Comparison of ENCODE assay signal across 8 cellular contexts in the genomic region with DNA sequence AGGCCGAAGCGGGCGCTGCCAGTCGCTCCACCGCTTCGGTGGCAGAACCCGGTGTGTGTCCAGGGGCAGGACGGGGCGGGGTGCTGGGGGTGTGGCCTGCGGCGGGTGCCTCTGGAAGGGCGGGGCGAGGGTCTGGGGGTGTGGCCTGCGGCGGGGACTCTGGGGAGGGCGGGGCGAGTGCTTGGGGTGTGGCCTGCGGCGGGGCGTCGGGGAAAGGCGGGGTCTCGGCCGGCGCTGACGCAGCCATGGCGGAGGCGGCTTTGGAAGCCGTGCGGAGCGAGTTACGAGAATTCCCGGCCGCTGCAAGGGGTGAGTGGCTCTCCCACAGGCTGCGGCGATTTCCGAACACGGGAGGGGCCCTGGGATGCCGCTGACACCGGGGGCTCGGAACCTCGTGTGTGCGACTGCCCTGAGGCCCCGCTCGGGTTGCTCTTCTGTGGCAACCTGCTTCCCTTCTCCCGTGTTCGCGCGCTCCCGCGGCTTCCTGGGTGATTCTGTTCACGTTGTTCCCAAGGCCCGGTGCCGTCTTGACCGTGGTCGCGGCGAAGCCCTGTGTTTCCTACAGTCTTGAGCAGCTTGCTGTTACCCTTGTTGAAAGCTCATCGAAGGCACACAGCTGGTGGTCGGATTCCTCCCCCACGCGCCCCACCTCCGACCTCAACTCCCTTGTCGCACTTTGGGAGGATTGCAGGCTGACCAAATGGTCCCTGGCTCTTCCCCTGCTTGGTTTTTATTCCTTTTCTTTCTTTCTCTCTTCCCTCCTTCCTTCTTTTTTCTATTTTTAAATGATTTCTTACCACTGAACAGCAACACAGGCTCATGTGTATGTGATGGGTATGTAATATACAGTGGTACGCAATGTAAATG. TPM values are rescaled to one million over a fixed set of nuclear protein-coding genes. Genes with fewer than 3 reads are reported as not detected.
DNase-seq lines count a peak whose midpoint lies in the region; ATAC-seq and TF ChIP-seq lines count a peak whose summit lies in the region.

JMJD7 (plus strand) TSS at position 213 of the 867 bp plus-strand sequence; CDS start at position 246, 33 bp downstream.

- H3K9me3 Mint-ChIP-seq in HFFc6, result no peaks in the 10 kb centered on the region

- TF ChIP-seq POLR2A in GM10847 (IDR thresholded peaks at IDR 0.05; ENCODE audit: extremely low read depth, insufficient read length), result peak; percentile 70
- TF ChIP-seq POLR2A in uterus (IDR thresholded peaks at IDR 0.05), result peak; percentile 72 to 86

- H3K9me3 ChIP-seq in right cardiac atrium (ENCODE audit: control insufficient read depth, low read length) (no peaks in the 10 kb centered on the region), uterus (no peaks in the 10 kb centered on the region)

- intact Hi-C loops in T-helper 2 cell treated with Interferon-gamma antibody and Interleukin-4, amounts not matched to agents 100 ng/mL and 5 ng/mL, for 36 hours (cut with micrococcal nuclease), result loop anchor here (1.0 to 5.0 kb wide), 5 partner anchors 54 to 271 kb away; partner anchors contain the start of genes EHD4, MAPKBP1, SPTBN5 and TYRO3
- intact Hi-C loops in right cardiac atrium (cut with DNase I) (loop anchor here in 1 of 4 donors (5.0 kb wide), 1 partner anchor 154 kb away; no protein-coding TSS in a partner anchor), uterus (cut with DNase I; ENCODE audit: low total_unique reads) (no loop called here)

- no peaks in the 10 kb centered on the region for H3K36me3 ChIP-seq in uterus

- H3K27me3 Mint-ChIP-seq in HFFc6 (ENCODE audit: insufficient read depth), result peaks cover 6% of the 10 kb centered on the region

- WGBS in right cardiac atrium, result under 1% methylated on average over 65 of the region's 65 CpGs

- peak within 1 kb of the TSS; percentile 72 for H3K27ac Mint-ChIP-seq in HFFc6

- DNase-seq in HFFc6 (peak; percentile 80), NCI-H128 (lab: John Stamatoyannopoulos, UW; ENCODE audit: unreplicated experiment) (peak; percentile 15), right cardiac atrium (peak; percentile 96 to 98 (median 97)), putamen (ENCODE audit: low spot score) (peak; percentile 91), uterus (peak; percentile 93 to 94)

- H3K27me3 ChIP-seq in right cardiac atrium (ENCODE audit: control insufficient read depth, insufficient read depth), result no peaks in the 10 kb centered on the region
- H3K27me3 ChIP-seq in uterus, result no peaks in the 10 kb centered on the region

- H3K27ac ChIP-seq in angular gyrus (ENCODE audit: low read depth, low read length), result peak within 1 kb of the TSS; percentile 82
- H3K27ac ChIP-seq in right cardiac atrium (ENCODE audit: low read length), result peak within 1 kb of the TSS; percentile 89
- peak within 1 kb of the TSS; percentile 82 to 85 for H3K27ac ChIP-seq in uterus

- H3K4me3 ChIP-seq in right cardiac atrium (ENCODE audit: low read length), result peak within 1 kb of the TSS; percentile 72
- peak within 1 kb of the TSS; percentile 72 to 85 for H3K4me3 ChIP-seq in uterus

- peak; percentile 96 to 97 for ATAC-seq in right cardiac atrium

- no peaks in the 10 kb centered on the region for H3K36me3 Mint-ChIP-seq in HFFc6 (ENCODE audit: low read depth)

- peak within 1 kb of the TSS; percentile 91 for H3K4me3 Mint-ChIP-seq in HFFc6

- TF ChIP-seq CTCF in HFFc6 (IDR thresholded peaks at IDR 0.05), result no peak
- TF ChIP-seq CTCF in uterus (IDR thresholded peaks at IDR 0.05), result no peak

- peaks cover 15% of the 10 kb centered on the region for H3K4me1 Mint-ChIP-seq in HFFc6 (ENCODE audit: low read depth)

- no peaks in the 10 kb centered on the region for H3K4me1 ChIP-seq in right cardiac atrium (ENCODE audit: control insufficient read depth, insufficient read depth, low read length)
- H3K4me1 ChIP-seq in uterus, result peaks cover 0 to 16% of the 10 kb centered on the region in 2 donors

RNA-seq across cellular contexts. Expression of gene JMJD7, which starts in this region (rescaled TPM):
- 10 to 100 TPM in 1 of 6 experiments, 1 to 10 TPM in 5; 4.9 to 11.0 (median 8.2) TPM for total RNA-seq in HFFc6 (2021; fragmentation: NEBNext Ultra II Directional; extraction: Animal tissue kit (Norgen Biotek cat#: 25700))
- 17.7 and 17.8 TPM in 2 replicates for total RNA-seq in T-helper 2 cell treated with Interferon-gamma antibody and Interleukin-4, amounts not matched to agents 100 ng/mL and 5 ng/mL, for 36 hours
- 10 to 100 TPM in 3 of 4 donors, 1 to 10 TPM in 1; 8.5 to 17.2 (median 16.2) TPM for total RNA-seq in right cardiac atrium
- polyA plus RNA-seq in right cardiac atrium, result 16.5 TPM
- total RNA-seq in uterus, result 10 to 100 TPM in 2 of 4 donors, 1 to 10 TPM in 1, under 1 TPM in 1; 0.59 to 27.2 (median 9.8) TPM

Comparison
In these comparisons a context has a peak if more than half of its experiments do, and no peak if none do; other contexts are left out.
1. Peak in every context shown above with its lines: DNase-seq, ATAC-seq, H3K4me3 ChIP-seq and H3K27ac ChIP-seq.
2. DNase-seq: peak in every context shown above with its lines; median percentile 97 in right cardiac atrium; 94 in uterus; 91 in putamen; 80 in HFFc6; 15 in NCI-H128.